Comparison of ENCODE assay signal across 8 cellular contexts in the genomic region with DNA sequence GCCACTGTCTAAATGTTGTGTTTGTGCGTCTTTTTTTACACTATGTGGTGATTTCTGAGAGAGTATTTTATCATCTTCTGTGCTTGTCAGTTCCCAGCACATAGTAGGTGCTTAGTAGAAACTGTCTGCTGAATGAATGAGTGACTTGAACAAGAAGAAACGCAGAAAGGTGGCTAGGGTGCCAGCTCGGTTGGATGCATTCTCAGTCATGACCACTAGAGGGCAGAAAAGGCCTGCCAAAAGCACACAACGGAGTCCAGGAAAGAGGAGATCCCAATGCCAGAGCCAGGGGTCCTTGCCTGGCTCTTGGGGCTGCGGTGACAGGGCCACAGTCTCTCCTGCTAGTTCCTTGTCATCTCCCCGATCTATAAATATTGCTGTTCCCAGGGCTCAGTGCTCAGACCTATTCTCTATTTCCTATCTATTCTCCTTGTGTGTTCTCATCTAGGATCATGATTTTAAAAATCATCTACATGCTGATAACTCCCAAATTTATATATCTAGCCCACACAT. TPM values are rescaled to one million over a fixed set of nuclear protein-coding genes. Genes with fewer than 3 reads are reported as not detected.
A peak's percentile ranks its signal among the peaks of the same experiment; 100 is the strongest.
DNase-seq lines count a peak whose midpoint lies in the region; ATAC-seq and TF ChIP-seq lines count a peak whose summit lies in the region.

No MANE protein-coding gene starts in this region.

- ATAC-seq in lung (ENCODE audit: insufficient read depth, low FRiP score) (no peak), HG03159 (IDR thresholded peaks at IDR 0.05; ENCODE audit: unreplicated experiment) (no peak)

- H3K4me3 ChIP-seq in colonic mucosa (no peak overlapping the region), lung (no peak overlapping the region)

- intact Hi-C loops in colonic mucosa (cut with DNase I), result loop anchor here (2.0 to 5.0 kb wide), 2 partner anchors 218 to 697 kb away; partner anchors contain the start of gene RAD51D

- H3K27ac ChIP-seq in 22Rv1 (no peak overlapping the region), colonic mucosa (no peak overlapping the region), lung (ENCODE audit: low read depth in 1 of 2, low read length in 1 of 2) (no peak overlapping the region)

- DNase-seq in GM13977 (ENCODE audit: low spot score), result peak; percentile 74
- peak; percentile 70 for DNase-seq in NCI-H2227 (lab: John Stamatoyannopoulos, UW; ENCODE audit: unreplicated experiment)
- DNase-seq in activated CD4-positive, alpha-beta T cell treated with anti-CD3 and anti-CD28 coated beads for 48 hours, result peak; percentile 73
- DNase-seq in colonic mucosa, result peak; percentile 66
- DNase-seq in lung (ENCODE audit: low spot score), result peak; percentile 71
- peak; percentile 12 for DNase-seq in stimulated activated CD8-positive, alpha-beta memory T cell treated with anti-CD3 and anti-CD28 coated beads, Interleukin-12 subunit alpha, Interleukin-12 subunit beta, amount 100 ng/mL, for 24 hours (ENCODE audit: extremely low read depth)

- H3K4me1 ChIP-seq in colonic mucosa (no peaks in the 10 kb centered on the region), lung (ENCODE audit: control insufficient read depth in 2 of 2, insufficient read depth in 2 of 2, low read length in 2 of 2) (no peaks in the 10 kb centered on the region)

- TF ChIP-seq CTCF in 22Rv1 (IDR thresholded peaks at IDR 0.05), result peak; percentile 87
- TF ChIP-seq CTCF in GM13977 (IDR thresholded peaks at IDR 0.05; ENCODE audit: extremely low read depth, insufficient read depth, missing control alignments), result peak; percentile 86
- TF ChIP-seq CTCF in colonic mucosa (IDR thresholded peaks at IDR 0.05), result peak; percentile 96
- TF ChIP-seq CTCF in lung (IDR thresholded peaks at IDR 0.05; ENCODE audit: control extremely low read depth, extremely low read depth), result peak; percentile 86

- H3K27me3 ChIP-seq in colonic mucosa, result peaks cover 3% of the 10 kb centered on the region
- peaks cover 7% of the 10 kb centered on the region for H3K27me3 ChIP-seq in lung (ENCODE audit: control insufficient read depth, insufficient read depth)

- H3K9me3 ChIP-seq in colonic mucosa (no peaks in the 10 kb centered on the region), lung (ENCODE audit: control insufficient read depth in 2 of 2, insufficient read depth in 1 of 2, low read length in 1 of 2) (peaks cover 0 to 7% of the 10 kb centered on the region in 2 donors)

- 5 to 7% methylated on average over 6 of the region's 6 CpGs for WGBS in lung, 2 donors

- no peak overlapping the region for H3K9ac ChIP-seq in colonic mucosa (ENCODE audit: low read depth in 2 of 2, low read length in 2 of 2)

- in situ Hi-C loops in GM13977 (cut with MboI; ENCODE audit: low pct_unique_long_range_greater_than_20kb, low sequenced_read_pairs, unreplicated experiment), result loop anchor here (25.0 kb wide), 1 partner anchor 692 kb away; the partner anchor contains the start of genes FNDC8 and RAD51D

- no peaks in the 10 kb centered on the region for H3K36me3 ChIP-seq in colonic mucosa
- H3K36me3 ChIP-seq in lung (ENCODE audit: control insufficient read depth in 2 of 2, insufficient read depth in 2 of 2, low read length in 2 of 2), result no peaks in the 10 kb centered on the region

RNA-seq across cellular contexts. Expression of gene CCL1, which starts 57.3 kb away (rescaled TPM):
- total RNA-seq in colonic mucosa (not detected), lung (not detected)
- polyA plus RNA-seq in lung, result under 1 TPM in 1 of 2 donors, not detected in 1; 0.44 TPM

Comparison
In these comparisons a context has a peak if more than half of its experiments do, and no peak if none do; other contexts are left out.
1. DNase-seq: peak in every context shown above with its lines; median percentile 74 in GM13977; 73 in activated CD4-positive, alpha-beta T cell treated with anti-CD3 and anti-CD28 coated beads for 48 hours; 71 in lung; 70 in NCI-H2227; 66 in colonic mucosa; 12 in stimulated activated CD8-positive, alpha-beta memory T cell treated with anti-CD3 and anti-CD28 coated beads, Interleukin-12 subunit alpha, Interleukin-12 subunit beta, amount 100 ng/mL, for 24 hours.